31 cellular contexts compared by ENCODE assay signal in the genomic region with DNA sequence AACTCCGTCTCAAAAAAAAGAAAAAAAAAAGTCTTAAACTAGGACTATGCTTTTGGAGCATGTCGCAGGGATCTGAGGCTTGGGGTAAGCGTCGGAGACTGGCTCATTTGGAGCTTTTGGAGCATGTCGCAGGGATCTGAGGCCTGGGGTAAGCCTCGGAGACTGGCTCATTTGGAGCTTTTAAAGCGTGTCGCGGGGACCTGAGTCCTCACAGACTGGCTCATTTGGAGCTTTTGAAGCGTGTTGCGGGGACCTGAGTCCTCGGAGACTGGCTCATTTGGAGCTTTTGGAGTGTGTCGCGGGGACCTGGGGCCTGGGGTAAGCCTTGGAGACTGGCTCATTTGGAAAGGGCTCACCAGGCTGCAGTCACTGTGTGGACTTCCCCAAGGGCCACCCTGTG. TPM values are rescaled to one million over a fixed set of nuclear protein-coding genes. Genes with fewer than 3 reads are reported as not detected.
"Had no signal": no experiment of that assay in that cellular context is flagged by ENCODE, and none has a peak within 500 bp of the region (broad histone marks: within the 10 kb centered on the region; RNA-seq: fewer than 3 reads in every experiment).

No MANE protein-coding gene starts in this region.

- ATAC-seq: activated CD8-positive, alpha-beta T cell treated with anti-CD3 and anti-CD28 coated beads for 36 hours; activated T-cell treated with anti-CD3 and anti-CD28 coated beads, Interleukin-2, amount 50 U/mL, for 72 hours; activated T-helper 17 cell treated with anti-CD3 and anti-CD28 coated beads, Interleukin-2, amount 50 U/mL, for 72 hours; Panc1 had no signal

- H3K4me1 ChIP-seq: SJSA1 had no signal

- H3K4me3 ChIP-seq: MG63, SJSA1 had no signal

- DNase-seq: activated CD4-positive, alpha-beta T cell treated with anti-CD3 and anti-CD28 coated beads, Interleukin-2, amount 10 ng/mL, durations not matched to agents 24 days and 14 days; activated CD4-positive, alpha-beta T cell treated with anti-CD3 and anti-CD28 coated beads, Interleukin-2, amount 50 U/mL, for 4 hours; activated CD8-positive, alpha-beta T cell treated with anti-CD3 and anti-CD28 coated beads for 36 hours; activated gamma-delta T cell treated with Interleukin-2 at 50 U/mL for 16 hours; activated naive CD4-positive, alpha-beta T cell treated with anti-CD3 and anti-CD28 coated beads, Interleukin-2, amount 50 U/mL, for 16 hours; activated naive CD8-positive, alpha-beta T cell treated with anti-CD3 and anti-CD28 coated beads for 36 hours; activated T-cell treated with anti-CD3 and anti-CD28 coated beads, Interleukin-2, amount 50 U/mL, for 1 hour; activated T-cell treated with anti-CD3 and anti-CD28 coated beads, Interleukin-2, amount 50 U/mL, for 72 hours; amniotic stem cell; aorta; brain microvascular endothelial cell; Karpas-422; KBM-7; MG63; NCI-H1092; NCI-H1436 treated with DMSO at 0.1 percent for 48 hours; NCI-H1694 treated with DMSO at 0.1 percent for 48 hours; NCI-H2029; NCI-H345; NCI-H524 treated with DMSO at 0.1 percent for 48 hours; SHP77 treated with DMSO at 0.1 percent for 48 hours; SK-N-SH had no signal

- H3K9me3 ChIP-seq: MG63, SJSA1, SK-N-SH had no signal

- H3K9me3 Mint-ChIP-seq: activated CD4-positive, alpha-beta T cell treated with anti-CD3 and anti-CD28 coated beads, Interleukin-2, amount 10 ng/mL, durations not matched to agents 24 days and 14 days; activated CD8-positive, alpha-beta T cell treated with anti-CD3 and anti-CD28 coated beads for 36 hours; activated naive CD8-positive, alpha-beta T cell treated with anti-CD3 and anti-CD28 coated beads for 36 hours; activated T-cell treated with anti-CD3 and anti-CD28 coated beads, Interleukin-2, amount 50 U/mL, for 72 hours; activated T-helper 17 cell treated with anti-CD3 and anti-CD28 coated beads, Interleukin-2, amount 50 U/mL, for 72 hours; central memory CD8-positive, alpha-beta T cell; T-helper 1 cell treated with Interleukin-12 subunit alpha and Interleukin-12 subunit beta and Interleukin-4 antibody, amounts not matched to agents 30 μg/mL and 1 μg/mL, for 36 hours; T-helper 2 cell treated with Interferon-gamma antibody and Interleukin-4, amounts not matched to agents 5 μg/mL and 100 μg/mL, for 36 hours had no signal

- H3K36me3 ChIP-seq: brain microvascular endothelial cell, MG63, SJSA1 had no signal

- H3K4me3 Mint-ChIP-seq: activated CD4-positive, alpha-beta T cell treated with anti-CD3 and anti-CD28 coated beads, Interleukin-2, amount 10 ng/mL, durations not matched to agents 24 days and 14 days; activated CD8-positive, alpha-beta T cell treated with anti-CD3 and anti-CD28 coated beads for 36 hours; activated naive CD8-positive, alpha-beta T cell treated with anti-CD3 and anti-CD28 coated beads for 36 hours; central memory CD8-positive, alpha-beta T cell; T-helper 1 cell treated with Interleukin-12 subunit alpha and Interleukin-12 subunit beta and Interleukin-4 antibody, amounts not matched to agents 30 μg/mL and 1 μg/mL, for 36 hours; T-helper 2 cell treated with Interferon-gamma antibody and Interleukin-4, amounts not matched to agents 5 μg/mL and 100 μg/mL, for 36 hours had no signal

- H3K9ac ChIP-seq: SK-N-SH had no signal

- H3K27ac ChIP-seq: brain microvascular endothelial cell, SJSA1 had no signal

- H3K27ac Mint-ChIP-seq: activated CD4-positive, alpha-beta T cell treated with anti-CD3 and anti-CD28 coated beads, Interleukin-2, amount 10 ng/mL, durations not matched to agents 24 days and 14 days; activated CD8-positive, alpha-beta T cell treated with anti-CD3 and anti-CD28 coated beads for 36 hours; activated naive CD8-positive, alpha-beta T cell treated with anti-CD3 and anti-CD28 coated beads for 36 hours; activated T-cell treated with anti-CD3 and anti-CD28 coated beads, Interleukin-2, amount 50 U/mL, for 72 hours; activated T-helper 17 cell treated with anti-CD3 and anti-CD28 coated beads, Interleukin-2, amount 50 U/mL, for 72 hours; T-helper 1 cell treated with Interleukin-12 subunit alpha and Interleukin-12 subunit beta and Interleukin-4 antibody, amounts not matched to agents 30 μg/mL and 1 μg/mL, for 36 hours; T-helper 2 cell treated with Interferon-gamma antibody and Interleukin-4, amounts not matched to agents 5 μg/mL and 100 μg/mL, for 36 hours had no signal

- H3K4me2 ChIP-seq: SK-N-SH had no signal

- H3K36me3 Mint-ChIP-seq: activated naive CD8-positive, alpha-beta T cell treated with anti-CD3 and anti-CD28 coated beads for 36 hours had no signal

RNA-seq across cellular contexts. Expression of gene TSPEAR, which starts 13.6 kb away (rescaled TPM):
- total RNA-seq: activated CD4-positive, alpha-beta T cell treated with anti-CD3 and anti-CD28 coated beads, Interleukin-2, amount 10 ng/mL, durations not matched to agents 24 days and 14 days; activated CD8-positive, alpha-beta memory T cell treated with anti-CD3 and anti-CD28 coated beads for 36 hours; activated CD8-positive, alpha-beta T cell treated with anti-CD3 and anti-CD28 coated beads for 36 hours; activated naive CD8-positive, alpha-beta T cell treated with anti-CD3 and anti-CD28 coated beads for 36 hours; activated T-cell treated with anti-CD3 and anti-CD28 coated beads, Interleukin-2, amount 50 U/mL, for 72 hours; aorta; RPMI7951; SJSA1 had no signal

RNA-seq across cellular contexts. Expression of gene KRTAP10-12, which starts 28.0 kb away (rescaled TPM):
- total RNA-seq: activated CD4-positive, alpha-beta T cell treated with anti-CD3 and anti-CD28 coated beads, Interleukin-2, amount 10 ng/mL, durations not matched to agents 24 days and 14 days; activated CD8-positive, alpha-beta memory T cell treated with anti-CD3 and anti-CD28 coated beads for 36 hours; activated CD8-positive, alpha-beta T cell treated with anti-CD3 and anti-CD28 coated beads for 36 hours; activated naive CD8-positive, alpha-beta T cell treated with anti-CD3 and anti-CD28 coated beads for 36 hours; activated T-cell treated with anti-CD3 and anti-CD28 coated beads, Interleukin-2, amount 50 U/mL, for 72 hours; activated T-helper 17 cell treated with anti-CD3 and anti-CD28 coated beads, Interleukin-2, amount 50 U/mL, for 72 hours; aorta; NCI-H460; RPMI7951; SJSA1 had no signal

RNA-seq across cellular contexts. Expression of gene KRTAP12-1, which starts 43.0 kb away (rescaled TPM):
- total RNA-seq: activated CD4-positive, alpha-beta T cell treated with anti-CD3 and anti-CD28 coated beads, Interleukin-2, amount 10 ng/mL, durations not matched to agents 24 days and 14 days; activated CD8-positive, alpha-beta memory T cell treated with anti-CD3 and anti-CD28 coated beads for 36 hours; activated CD8-positive, alpha-beta T cell treated with anti-CD3 and anti-CD28 coated beads for 36 hours; activated naive CD8-positive, alpha-beta T cell treated with anti-CD3 and anti-CD28 coated beads for 36 hours; activated T-cell treated with anti-CD3 and anti-CD28 coated beads, Interleukin-2, amount 50 U/mL, for 72 hours; activated T-helper 17 cell treated with anti-CD3 and anti-CD28 coated beads, Interleukin-2, amount 50 U/mL, for 72 hours; aorta; NCI-H460; RPMI7951; SJSA1 had no signal

RNA-seq across cellular contexts. Expression of gene KRTAP12-2, which starts 58.2 kb away (rescaled TPM):
- total RNA-seq: activated CD4-positive, alpha-beta T cell treated with anti-CD3 and anti-CD28 coated beads, Interleukin-2, amount 10 ng/mL, durations not matched to agents 24 days and 14 days; activated CD8-positive, alpha-beta memory T cell treated with anti-CD3 and anti-CD28 coated beads for 36 hours; activated CD8-positive, alpha-beta T cell treated with anti-CD3 and anti-CD28 coated beads for 36 hours; activated naive CD8-positive, alpha-beta T cell treated with anti-CD3 and anti-CD28 coated beads for 36 hours; activated T-cell treated with anti-CD3 and anti-CD28 coated beads, Interleukin-2, amount 50 U/mL, for 72 hours; activated T-helper 17 cell treated with anti-CD3 and anti-CD28 coated beads, Interleukin-2, amount 50 U/mL, for 72 hours; aorta; NCI-H460; RPMI7951; SJSA1 had no signal
